Comparison of ENCODE assay signal across 1 cellular context in the genomic region with DNA sequence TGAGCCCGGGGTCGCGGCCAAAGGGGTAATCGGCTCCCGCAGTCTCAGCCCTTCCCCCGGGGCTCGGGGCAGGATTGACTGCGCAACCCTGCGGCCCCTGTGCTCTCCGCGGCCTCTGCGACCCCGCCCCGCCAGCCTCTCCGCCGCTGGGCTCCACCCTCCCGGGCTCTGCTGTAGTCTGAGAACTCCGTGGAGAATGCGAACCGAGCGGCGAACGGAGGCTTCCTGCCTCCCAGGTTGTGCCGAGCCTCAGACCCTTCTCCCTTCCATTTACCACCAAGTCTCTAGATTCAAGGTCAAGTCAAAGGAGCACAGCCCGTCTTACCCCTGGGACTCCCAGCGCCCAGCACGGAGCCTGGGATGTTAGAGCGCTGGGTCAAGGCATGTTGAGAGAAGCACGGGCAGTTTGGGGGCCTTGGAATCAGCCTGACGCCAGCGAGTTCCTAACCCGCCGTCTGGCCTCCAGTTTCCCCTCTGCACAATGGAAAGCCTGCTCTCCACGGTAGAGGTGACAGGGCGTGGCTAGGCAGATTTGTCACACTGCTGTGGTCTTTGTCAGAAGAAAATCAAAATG.
A peak's percentile ranks its signal among the peaks of the same experiment; 100 is the strongest.
TF ChIP-seq lines count a peak whose summit lies in the region.

No MANE protein-coding gene starts in this region.

TF ChIP-seq in K562, 482 proteins besides CTCF, POLR2A, EP300 and RAD21 (continued from another document):
- TF ChIP-seq, protein P1, sequence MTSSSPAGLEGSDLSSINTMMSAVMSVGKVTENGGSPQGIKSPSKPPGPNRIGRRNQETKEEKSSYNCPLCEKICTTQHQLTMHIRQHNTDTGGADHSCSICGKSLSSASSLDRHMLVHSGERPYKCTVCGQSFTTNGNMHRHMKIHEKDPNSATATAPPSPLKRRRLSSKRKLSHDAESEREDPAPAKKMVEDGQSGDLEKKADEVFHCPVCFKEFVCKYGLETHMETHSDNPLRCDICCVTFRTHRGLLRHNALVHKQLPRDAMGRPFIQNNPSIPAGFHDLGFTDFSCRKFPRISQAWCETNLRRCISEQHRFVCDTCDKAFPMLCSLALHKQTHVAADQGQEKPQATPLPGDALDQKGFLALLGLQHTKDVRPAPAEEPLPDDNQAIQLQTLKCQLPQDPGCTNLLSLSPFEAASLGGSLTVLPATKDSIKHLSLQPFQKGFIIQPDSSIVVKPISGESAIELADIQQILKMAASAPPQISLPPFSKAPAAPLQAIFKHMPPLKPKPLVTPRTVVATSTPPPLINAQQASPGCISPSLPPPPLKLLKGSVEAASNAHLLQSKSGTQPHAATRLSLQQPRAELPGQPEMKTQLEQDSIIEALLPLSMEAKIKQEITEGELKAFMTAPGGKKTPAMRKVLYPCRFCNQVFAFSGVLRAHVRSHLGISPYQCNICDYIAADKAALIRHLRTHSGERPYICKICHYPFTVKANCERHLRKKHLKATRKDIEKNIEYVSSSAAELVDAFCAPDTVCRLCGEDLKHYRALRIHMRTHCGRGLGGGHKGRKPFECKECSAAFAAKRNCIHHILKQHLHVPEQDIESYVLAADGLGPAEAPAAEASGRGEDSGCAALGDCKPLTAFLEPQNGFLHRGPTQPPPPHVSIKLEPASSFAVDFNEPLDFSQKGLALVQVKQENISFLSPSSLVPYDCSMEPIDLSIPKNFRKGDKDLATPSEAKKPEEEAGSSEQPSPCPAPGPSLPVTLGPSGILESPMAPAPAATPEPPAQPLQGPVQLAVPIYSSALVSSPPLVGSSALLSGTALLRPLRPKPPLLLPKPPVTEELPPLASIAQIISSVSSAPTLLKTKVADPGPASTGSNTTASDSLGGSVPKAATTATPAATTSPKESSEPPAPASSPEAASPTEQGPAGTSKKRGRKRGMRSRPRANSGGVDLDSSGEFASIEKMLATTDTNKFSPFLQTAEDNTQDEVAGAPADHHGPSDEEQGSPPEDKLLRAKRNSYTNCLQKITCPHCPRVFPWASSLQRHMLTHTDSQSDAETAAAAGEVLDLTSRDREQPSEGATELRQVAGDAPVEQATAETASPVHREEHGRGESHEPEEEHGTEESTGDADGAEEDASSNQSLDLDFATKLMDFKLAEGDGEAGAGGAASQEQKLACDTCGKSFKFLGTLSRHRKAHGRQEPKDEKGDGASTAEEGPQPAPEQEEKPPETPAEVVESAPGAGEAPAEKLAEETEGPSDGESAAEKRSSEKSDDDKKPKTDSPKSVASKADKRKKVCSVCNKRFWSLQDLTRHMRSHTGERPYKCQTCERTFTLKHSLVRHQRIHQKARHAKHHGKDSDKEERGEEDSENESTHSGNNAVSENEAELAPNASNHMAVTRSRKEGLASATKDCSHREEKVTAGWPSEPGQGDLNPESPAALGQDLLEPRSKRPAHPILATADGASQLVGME (CRISPR knock-in tag; IDR thresholded peaks at IDR 0.05): no peak
- TF ChIP-seq, protein P2, sequence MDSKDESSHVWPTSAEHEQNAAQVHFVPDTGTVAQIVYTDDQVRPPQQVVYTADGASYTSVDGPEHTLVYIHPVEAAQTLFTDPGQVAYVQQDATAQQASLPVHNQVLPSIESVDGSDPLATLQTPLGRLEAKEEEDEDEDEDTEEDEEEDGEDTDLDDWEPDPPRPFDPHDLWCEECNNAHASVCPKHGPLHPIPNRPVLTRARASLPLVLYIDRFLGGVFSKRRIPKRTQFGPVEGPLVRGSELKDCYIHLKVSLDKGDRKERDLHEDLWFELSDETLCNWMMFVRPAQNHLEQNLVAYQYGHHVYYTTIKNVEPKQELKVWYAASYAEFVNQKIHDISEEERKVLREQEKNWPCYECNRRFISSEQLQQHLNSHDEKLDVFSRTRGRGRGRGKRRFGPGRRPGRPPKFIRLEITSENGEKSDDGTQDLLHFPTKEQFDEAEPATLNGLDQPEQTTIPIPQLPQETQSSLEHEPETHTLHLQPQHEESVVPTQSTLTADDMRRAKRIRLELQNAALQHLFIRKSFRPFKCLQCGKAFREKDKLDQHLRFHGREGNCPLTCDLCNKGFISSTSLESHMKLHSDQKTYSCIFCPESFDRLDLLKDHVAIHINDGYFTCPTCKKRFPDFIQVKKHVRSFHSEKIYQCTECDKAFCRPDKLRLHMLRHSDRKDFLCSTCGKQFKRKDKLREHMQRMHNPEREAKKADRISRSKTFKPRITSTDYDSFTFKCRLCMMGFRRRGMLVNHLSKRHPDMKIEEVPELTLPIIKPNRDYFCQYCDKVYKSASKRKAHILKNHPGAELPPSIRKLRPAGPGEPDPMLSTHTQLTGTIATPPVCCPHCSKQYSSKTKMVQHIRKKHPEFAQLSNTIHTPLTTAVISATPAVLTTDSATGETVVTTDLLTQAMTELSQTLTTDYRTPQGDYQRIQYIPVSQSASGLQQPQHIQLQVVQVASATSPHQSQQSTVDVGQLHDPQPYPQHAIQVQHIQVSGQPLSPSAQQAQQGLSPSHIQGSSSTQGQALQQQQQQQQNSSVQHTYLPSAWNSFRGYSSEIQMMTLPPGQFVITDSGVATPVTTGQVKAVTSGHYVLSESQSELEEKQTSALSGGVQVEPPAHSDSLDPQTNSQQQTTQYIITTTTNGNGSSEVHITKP (IDR thresholded peaks at IDR 0.05; ENCODE audit: partially characterized antibody): peak; percentile 24
- no peak for TF ChIP-seq PTBP1 (IDR thresholded peaks at IDR 0.05; ENCODE audit: low read depth, low read length)
- no peak for TF ChIP-seq TGIF2 (CRISPR knock-in tag; IDR thresholded peaks at IDR 0.05)
- no peak for TF ChIP-seq TBL1XR1 (IDR thresholded peaks at IDR 0.05; ENCODE audit: low read length in 2 of 2)
- no peak for TF ChIP-seq ZNF174 (CRISPR knock-in tag; IDR thresholded peaks at IDR 0.05)
